1 cellular context compared by ENCODE assay signal in genomic region chr11:80995523-80995922, GRCh38.
TF ChIP-seq lines count a peak whose summit lies in the region.

No MANE protein-coding gene starts in this region.

TF ChIP-seq in K562, 482 proteins besides CTCF, POLR2A, EP300 and RAD21:
- TF ChIP-seq ZNF584 (CRISPR knock-in tag; IDR thresholded peaks at IDR 0.05; ENCODE audit: low read depth) (no peak), ZNF12 (CRISPR knock-in tag; IDR thresholded peaks at IDR 0.05) (no peak), ATF3 (IDR thresholded peaks at IDR 0.05) (0 out of 2 replicates have a peak, but pooled peaks have one; percentile 13), ATF3 (CRISPR knock-in tag; conservative IDR thresholded peaks at IDR 0.05) (no peak), CEBPB (tag; IDR thresholded peaks at IDR 0.05) (0 out of 2 replicates have a peak, but pooled peaks have one; percentile 8), CEBPG (CRISPR knock-in tag; IDR thresholded peaks at IDR 0.05) (no peak), CEBPG (tag; conservative IDR thresholded peaks at IDR 0.05 in 1 of 2, IDR thresholded peaks at IDR 0.05 in 1 of 2) (peak; percentile 10 to 77; a peak in 2 of 4 replicates), ARNT (IDR thresholded peaks at IDR 0.05) (no peak)
